ENCODE assay signal across 33 cellular contexts in genomic region chr2:19022334-19022733, GRCh38.
"Had no signal": no experiment of that assay in that cellular context is flagged by ENCODE, and none has a peak within 500 bp of the region (broad histone marks: within the 10 kb centered on the region; RNA-seq: fewer than 3 reads in every experiment).

No MANE protein-coding gene starts in this region.

- H3K27me3 Mint-ChIP-seq: naive thymus-derived CD8-positive, alpha-beta T cell; stimulated activated naive CD8-positive, alpha-beta T cell treated with anti-CD3 and anti-CD28 coated beads, Interleukin-15, amount 100 ng/mL, for 72 hours had no signal

- H3K9ac ChIP-seq: neural progenitor cell had no signal

- ATAC-seq: activated naive CD4-positive, alpha-beta T cell treated with anti-CD3 and anti-CD28 coated beads, Interleukin-2, amount 50 U/mL, for 72 hours; activated T-cell treated with anti-CD3 and anti-CD28 coated beads, Interleukin-2, amount 50 U/mL, for 72 hours; body of pancreas; left colon; naive thymus-derived CD8-positive, alpha-beta T cell; stimulated activated effector memory CD8-positive, alpha-beta T cell treated with anti-CD3 and anti-CD28 coated beads, Interleukin-12 subunit alpha, Interleukin-12 subunit beta, amount 100 ng/mL, for 72 hours; stimulated activated naive CD8-positive, alpha-beta T cell treated with anti-CD3 and anti-CD28 coated beads, Interleukin-15, amount 100 ng/mL, for 72 hours had no signal

- DNase-seq: activated CD4-positive, alpha-beta T cell treated with anti-CD3 and anti-CD28 coated beads for 4 hours; activated CD4-positive, alpha-beta T cell treated with anti-CD3 and anti-CD28 coated beads, Interleukin-2, amount 50 U/mL, for 4 hours; activated naive CD4-positive, alpha-beta T cell; activated T-cell treated with anti-CD3 and anti-CD28 coated beads for 4 hours; activated T-cell treated with anti-CD3 and anti-CD28 coated beads, Interleukin-2, amount 50 U/mL, for 72 hours; anterior cingulate cortex; body of pancreas; cerebellar nuclear complex; colonic mucosa; effector CD8-positive, alpha-beta T cell; head of caudate nucleus; hippocampal formation; immature natural killer cell; kidney; left colon; midbrain; naive thymus-derived CD8-positive, alpha-beta T cell; occipital lobe; posterior cingulate gyrus; right cardiac atrium; stimulated activated CD4-positive, alpha-beta T cell treated with anti-CD3 and anti-CD28 coated beads, Interleukin-12 subunit alpha, Interleukin-12 subunit beta, amount 100 ng/mL, for 4 hours; stimulated activated CD4-positive, alpha-beta T cell treated with anti-CD3 and anti-CD28 coated beads, Interleukin-4, amount 100 ng/mL, for 24 hours; stimulated activated naive CD8-positive, alpha-beta T cell treated with anti-CD3 and anti-CD28 coated beads, Interleukin-15, amount 100 ng/mL, for 72 hours; substantia nigra; T-helper 9 cell; upper lobe of left lung had no signal

- H3K36me3 ChIP-seq: cardiac muscle cell, colonic mucosa, neural progenitor cell, upper lobe of left lung had no signal

- H3K4me3 Mint-ChIP-seq: activated T-cell treated with anti-CD3 and anti-CD28 coated beads, Interleukin-2, amount 50 U/mL, for 72 hours; immature natural killer cell; naive thymus-derived CD8-positive, alpha-beta T cell; neural progenitor cell; stimulated activated effector memory CD8-positive, alpha-beta T cell treated with anti-CD3 and anti-CD28 coated beads, Interleukin-12 subunit alpha, Interleukin-12 subunit beta, amount 100 ng/mL, for 72 hours; stimulated activated naive CD8-positive, alpha-beta T cell treated with anti-CD3 and anti-CD28 coated beads, Interleukin-15, amount 100 ng/mL, for 72 hours; T-helper 1 cell treated with Interleukin-12 subunit alpha and Interleukin-12 subunit beta and Interleukin-4 antibody, amounts not matched to agents 30 μg/mL and 1 μg/mL, for 36 hours had no signal

- FAIRE-seq: kidney, TTC549 had no signal

- H3K4me1 Mint-ChIP-seq: immature natural killer cell; naive thymus-derived CD8-positive, alpha-beta T cell; stimulated activated effector memory CD8-positive, alpha-beta T cell treated with anti-CD3 and anti-CD28 coated beads, Interleukin-12 subunit alpha, Interleukin-12 subunit beta, amount 100 ng/mL, for 72 hours; stimulated activated naive CD8-positive, alpha-beta T cell treated with anti-CD3 and anti-CD28 coated beads, Interleukin-15, amount 100 ng/mL, for 72 hours had no signal

- H3K4me1 ChIP-seq: body of pancreas, colonic mucosa had no signal

- H3K27me3 ChIP-seq: body of pancreas, cardiac muscle cell, colonic mucosa, neural progenitor cell, upper lobe of left lung had no signal

- H3K4me2 ChIP-seq: neural progenitor cell had no signal

- H3K27ac Mint-ChIP-seq: activated naive CD4-positive, alpha-beta T cell treated with anti-CD3 and anti-CD28 coated beads, Interleukin-2, amount 50 U/mL, for 72 hours; activated T-cell treated with anti-CD3 and anti-CD28 coated beads, Interleukin-2, amount 50 U/mL, for 72 hours; immature natural killer cell; naive thymus-derived CD8-positive, alpha-beta T cell; neural progenitor cell; stimulated activated effector memory CD8-positive, alpha-beta T cell treated with anti-CD3 and anti-CD28 coated beads, Interleukin-12 subunit alpha, Interleukin-12 subunit beta, amount 100 ng/mL, for 72 hours; stimulated activated naive CD8-positive, alpha-beta T cell treated with anti-CD3 and anti-CD28 coated beads, Interleukin-15, amount 100 ng/mL, for 72 hours; T-helper 1 cell treated with Interleukin-12 subunit alpha and Interleukin-12 subunit beta and Interleukin-4 antibody, amounts not matched to agents 30 μg/mL and 1 μg/mL, for 36 hours had no signal

- H3K4me3 ChIP-seq: body of pancreas, cardiac muscle cell, colonic mucosa, neural progenitor cell, upper lobe of left lung had no signal

- H3K9me3 ChIP-seq: body of pancreas, colonic mucosa, upper lobe of left lung had no signal

- H3K27ac ChIP-seq: body of pancreas, cardiac muscle cell, colonic mucosa, neural progenitor cell, upper lobe of left lung, VCaP had no signal

- H3K36me3 Mint-ChIP-seq: neural progenitor cell; stimulated activated effector memory CD8-positive, alpha-beta T cell treated with anti-CD3 and anti-CD28 coated beads, Interleukin-12 subunit alpha, Interleukin-12 subunit beta, amount 100 ng/mL, for 72 hours had no signal

- H2AFZ ChIP-seq: neural progenitor cell had no signal

- H3K9me3 Mint-ChIP-seq: T-helper 1 cell treated with Interleukin-12 subunit alpha and Interleukin-12 subunit beta and Interleukin-4 antibody, amounts not matched to agents 30 μg/mL and 1 μg/mL, for 36 hours had no signal
